ENCODE assay signal across 12 cellular contexts in the genomic region with DNA sequence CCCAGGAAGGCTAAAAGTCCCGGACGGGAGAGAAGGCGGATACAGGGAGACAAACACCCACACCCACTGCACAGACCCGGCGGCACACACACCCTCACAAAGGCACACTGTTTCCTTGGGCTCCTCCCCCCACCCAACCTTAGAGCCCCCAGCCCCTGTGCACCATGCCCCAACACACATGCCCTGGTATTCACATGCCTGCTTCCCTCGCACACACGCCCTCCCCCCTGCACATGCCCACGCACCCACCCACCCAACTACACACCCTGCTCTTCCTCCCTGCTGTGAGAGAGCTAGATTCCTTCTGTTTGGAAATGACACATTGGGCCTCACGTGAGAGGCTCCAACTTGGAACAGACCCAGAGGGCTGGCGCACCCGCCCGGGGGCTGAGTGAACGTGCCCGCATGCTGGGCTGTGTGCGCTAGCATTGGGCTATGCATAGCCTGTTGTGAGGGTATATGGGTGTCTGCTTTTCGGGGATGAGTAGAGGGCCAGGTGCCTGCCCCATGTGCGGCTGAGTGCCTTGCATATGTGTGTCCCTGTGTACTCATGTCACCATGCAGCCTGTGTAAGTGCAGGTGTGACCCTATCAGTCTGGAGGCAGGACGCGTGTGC. TPM values are rescaled to one million over a fixed set of nuclear protein-coding genes. Genes with fewer than 3 reads are reported as not detected.
DNase-seq lines count a peak whose midpoint lies in the region; ATAC-seq and TF ChIP-seq lines count a peak whose summit lies in the region.
"Had no signal": no experiment of that assay in that cellular context is flagged by ENCODE, and none has a peak within 500 bp of the region (broad histone marks: within the 10 kb centered on the region; RNA-seq: fewer than 3 reads in every experiment).

No MANE protein-coding gene starts in this region.

- H3K4me3 ChIP-seq in OCI-LY3 (ENCODE audit: low read length): no peak overlapping the region
- H3K4me3 ChIP-seq in fibroblast of mammary gland (ENCODE audit: control insufficient read depth, low read depth, low read length): no peak overlapping the region
- peak overlapping the region; percentile 51 for H3K4me3 ChIP-seq in skeletal muscle satellite cell (ENCODE audit: low read length)
- H3K4me3 ChIP-seq: GM12878 had no signal

- H3K9me3 ChIP-seq in OCI-LY3 (ENCODE audit: insufficient read depth, low read length) (no peaks in the 10 kb centered on the region), skeletal muscle satellite cell (replicated peaks; ENCODE audit: low read length) (no peaks in the 10 kb centered on the region)

- H3K27me3 ChIP-seq in OCI-LY3 (ENCODE audit: low read depth, low read length) (peaks cover 14% of the 10 kb centered on the region), skeletal muscle satellite cell (ENCODE audit: control insufficient read depth, insufficient read depth, low read length) (peaks cover 86% of the 10 kb centered on the region)

- H3K4me2 ChIP-seq in OCI-LY3 (ENCODE audit: low read length) (peak overlapping the region; percentile 71; the same call in 1 of the 2 replicates), skeletal muscle satellite cell (ENCODE audit: low read length) (peak overlapping the region; percentile 63)

- H3K36me3 ChIP-seq in OCI-LY3 (replicated peaks; ENCODE audit: low read depth, low read length) (no peaks in the 10 kb centered on the region), skeletal muscle satellite cell (ENCODE audit: insufficient read depth, low read length) (no peaks in the 10 kb centered on the region)

- H2AFZ ChIP-seq in OCI-LY3 (ENCODE audit: low read depth, low read length): no peak overlapping the region

- peak; percentile 57 for DNase-seq in DMS53 (lab: John Stamatoyannopoulos, UW)
- no peak for DNase-seq in DMS53 treated with DMSO at 0.1 percent for 48 hours (lab: John Stamatoyannopoulos, UW; ENCODE audit: unreplicated experiment)
- peak; percentile 7 for DNase-seq in fibroblast of mammary gland (ENCODE audit: low read depth)
- DNase-seq in GM10266 (ENCODE audit: extremely low spot score): no peak
- DNase-seq in DMS79 treated with DMSO at 0.1 percent for 48 hours (lab: John Stamatoyannopoulos, UW): no peak
- DNase-seq: H9; NK-92 treated with Interleukin-12 subunit alpha and Interleukin-12 subunit beta, amount 100 ng/mL, for 24 hours; stimulated activated naive CD4-positive, alpha-beta T cell treated with Interleukin-2 at 50 U/mL for 16 hours had no signal

- TF ChIP-seq CTCF in OCI-LY3 (IDR thresholded peaks at IDR 0.05; ENCODE audit: low read depth, low read length) (no peak), fibroblast of mammary gland (conservative IDR thresholded peaks at IDR 0.05; ENCODE audit: control insufficient read depth, insufficient read depth, low read depth, low read length) (no peak), GM10266 (IDR thresholded peaks at IDR 0.05; ENCODE audit: control insufficient read depth, insufficient read depth, low read depth, missing control alignments) (no peak)

- H3K9ac ChIP-seq in OCI-LY3 (ENCODE audit: low read length) (no peak overlapping the region), skeletal muscle satellite cell (ENCODE audit: low read depth, low read length) (no peak overlapping the region)

- peaks cover 15% of the 10 kb centered on the region for H3K4me1 ChIP-seq in OCI-LY3 (ENCODE audit: low read length)
- H3K4me1 ChIP-seq in skeletal muscle satellite cell (ENCODE audit: control insufficient read depth, insufficient read depth, low read length): peaks cover 22% of the 10 kb centered on the region

- no peaks in the 10 kb centered on the region for H3K79me2 ChIP-seq in OCI-LY3 (ENCODE audit: low read length)

- ATAC-seq in GM18520 (IDR thresholded peaks at IDR 0.05; ENCODE audit: unreplicated experiment): no peak

- H3K27ac ChIP-seq in OCI-LY3 (ENCODE audit: low read length): no peak overlapping the region

- H4K20me1 ChIP-seq in OCI-LY3 (ENCODE audit: insufficient read depth, low read length): no peaks in the 10 kb centered on the region

RNA-seq across cellular contexts. Expression of a gene that starts 0.5 kb away (rescaled TPM):
- not detected in 2 replicates for total RNA-seq in skeletal muscle satellite cell (2012; rRNA removed)
- total RNA-seq: GM12878, H9 had no signal

RNA-seq across cellular contexts. Expression of a gene that starts 41.0 kb away (rescaled TPM):
- total RNA-seq in skeletal muscle satellite cell (2012; rRNA removed): 141 and 185 TPM in 2 replicates

Comparison
In these comparisons a context has a peak if more than half of its experiments do, and no peak if none do; other contexts are left out.
1. DNase-seq: peak in DMS53 (single experiment) and fibroblast of mammary gland (single experiment); none in DMS53 treated with DMSO at 0.1 percent for 48 hours (single experiment), GM10266 (single experiment) and DMS79 treated with DMSO at 0.1 percent for 48 hours (single experiment).